Comparison of ENCODE assay signal across 8 cellular contexts in genomic region chr10:12181065-12181775, GRCh38. TPM values are rescaled to one million over a fixed set of nuclear protein-coding genes. Genes with fewer than 3 reads are reported as not detected.
A peak's percentile ranks its signal among the peaks of the same experiment; 100 is the strongest.
DNase-seq lines count a peak whose midpoint lies in the region; ATAC-seq lines count a peak whose summit lies in the region.

No MANE protein-coding gene starts in this region.

- peak overlapping the region; percentile 91 for H3K27ac Mint-ChIP-seq in T-helper 2 cell treated with Interferon-gamma antibody and Interleukin-4, amounts not matched to agents 5 μg/mL and 100 μg/mL, for 36 hours
- peak overlapping the region; percentile 91 for H3K27ac Mint-ChIP-seq in activated naive CD8-positive, alpha-beta T cell treated with anti-CD3 and anti-CD28 coated beads, Interleukin-2, amount 10 ng/mL, durations not matched to agents 7 days and 5 days

- peaks cover 24% of the 10 kb centered on the region for H3K4me1 Mint-ChIP-seq in T-helper 2 cell treated with Interferon-gamma antibody and Interleukin-4, amounts not matched to agents 5 μg/mL and 100 μg/mL, for 36 hours (ENCODE audit: low read depth)
- peaks cover 23% of the 10 kb centered on the region for H3K4me1 Mint-ChIP-seq in activated naive CD8-positive, alpha-beta T cell treated with anti-CD3 and anti-CD28 coated beads, Interleukin-2, amount 10 ng/mL, durations not matched to agents 7 days and 5 days

- no peaks in the 10 kb centered on the region for H3K9me3 Mint-ChIP-seq in T-helper 2 cell treated with Interferon-gamma antibody and Interleukin-4, amounts not matched to agents 5 μg/mL and 100 μg/mL, for 36 hours
- no peaks in the 10 kb centered on the region for H3K9me3 Mint-ChIP-seq in activated naive CD8-positive, alpha-beta T cell treated with anti-CD3 and anti-CD28 coated beads, Interleukin-2, amount 10 ng/mL, durations not matched to agents 7 days and 5 days

- ATAC-seq in GM21737 (IDR thresholded peaks at IDR 0.05; ENCODE audit: unreplicated experiment) (peak; percentile 80), HG03159 (IDR thresholded peaks at IDR 0.05; ENCODE audit: unreplicated experiment) (no peak), left lobe of liver (no peak)
- peak; percentile 100 for ATAC-seq in activated naive CD8-positive, alpha-beta T cell treated with anti-CD3 and anti-CD28 coated beads, Interleukin-2, amount 10 ng/mL, durations not matched to agents 7 days and 5 days (ENCODE audit: low read depth)

- DNase-seq in T-helper 2 cell treated with Interferon-gamma antibody and Interleukin-4, amounts not matched to agents 5 μg/mL and 100 μg/mL, for 36 hours (ENCODE audit: low spot score), result peak; percentile 74
- peak; percentile 64 for DNase-seq in activated naive CD8-positive, alpha-beta T cell treated with anti-CD3 and anti-CD28 coated beads, Interleukin-2, amount 10 ng/mL, durations not matched to agents 7 days and 5 days
- DNase-seq in stimulated activated CD4-positive, alpha-beta T cell treated with anti-CD3 and anti-CD28 coated beads, TNF-alpha, amount 100 ng/mL, for 24 hours (ENCODE audit: low read depth in 3 of 3), result peak; percentile 18 to 60 (median 33)
- DNase-seq in NCI-H2196 treated with DMSO at 0.1 percent for 48 hours (lab: John Stamatoyannopoulos, UW; ENCODE audit: unreplicated experiment), result no peak
- no peak for DNase-seq in AG20443 (ENCODE audit: low spot score)
- no peak for DNase-seq in left lobe of liver (ENCODE audit: low spot score)

- POLR2A ChIA-PET in activated naive CD8-positive, alpha-beta T cell treated with anti-CD3 and anti-CD28 coated beads, Interleukin-2, amount 10 ng/mL, durations not matched to agents 7 days and 5 days (lab: Charles Lee), result interaction anchor here (1.0 kb wide), 1 partner anchor 14 kb away, joined by 3 read pairs; the partner anchor contains the start of genes CDC123 and NUDT5

- H3K36me3 Mint-ChIP-seq in T-helper 2 cell treated with Interferon-gamma antibody and Interleukin-4, amounts not matched to agents 5 μg/mL and 100 μg/mL, for 36 hours (ENCODE audit: low read depth), result peaks cover 61% of the 10 kb centered on the region
- peaks cover 24% of the 10 kb centered on the region for H3K36me3 Mint-ChIP-seq in activated naive CD8-positive, alpha-beta T cell treated with anti-CD3 and anti-CD28 coated beads, Interleukin-2, amount 10 ng/mL, durations not matched to agents 7 days and 5 days

- H3K4me3 Mint-ChIP-seq in T-helper 2 cell treated with Interferon-gamma antibody and Interleukin-4, amounts not matched to agents 5 μg/mL and 100 μg/mL, for 36 hours, result peak overlapping the region; percentile 42
- H3K4me3 Mint-ChIP-seq in activated naive CD8-positive, alpha-beta T cell treated with anti-CD3 and anti-CD28 coated beads, Interleukin-2, amount 10 ng/mL, durations not matched to agents 7 days and 5 days, result peak overlapping the region; percentile 63

- H3K27me3 Mint-ChIP-seq in T-helper 2 cell treated with Interferon-gamma antibody and Interleukin-4, amounts not matched to agents 5 μg/mL and 100 μg/mL, for 36 hours (ENCODE audit: low read depth), result no peaks in the 10 kb centered on the region
- no peaks in the 10 kb centered on the region for H3K27me3 Mint-ChIP-seq in activated naive CD8-positive, alpha-beta T cell treated with anti-CD3 and anti-CD28 coated beads, Interleukin-2, amount 10 ng/mL, durations not matched to agents 7 days and 5 days

RNA-seq across cellular contexts. Expression of gene NUDT5, which starts 14.5 kb away (rescaled TPM):
- total RNA-seq in activated naive CD8-positive, alpha-beta T cell treated with anti-CD3 and anti-CD28 coated beads, Interleukin-2, amount 10 ng/mL, durations not matched to agents 7 days and 5 days, result 10 to 100 TPM; 71.4 to 74.8 TPM
- total RNA-seq in left lobe of liver, result 57.9 TPM

RNA-seq across cellular contexts. Expression of gene CDC123, which starts 14.8 kb away (rescaled TPM):
- total RNA-seq in activated naive CD8-positive, alpha-beta T cell treated with anti-CD3 and anti-CD28 coated beads, Interleukin-2, amount 10 ng/mL, durations not matched to agents 7 days and 5 days, result 10 to 100 TPM; 56.7 to 69.2 TPM
- total RNA-seq in left lobe of liver, result 23.9 TPM

RNA-seq across cellular contexts. Expression of gene SEC61A2, which starts 51.7 kb away (rescaled TPM):
- 10 to 100 TPM; 13.2 to 14.5 TPM for total RNA-seq in activated naive CD8-positive, alpha-beta T cell treated with anti-CD3 and anti-CD28 coated beads, Interleukin-2, amount 10 ng/mL, durations not matched to agents 7 days and 5 days
- total RNA-seq in left lobe of liver, result 6.2 TPM

Comparison
In these comparisons a context has a peak if more than half of its experiments do, and no peak if none do; other contexts are left out.
1. ATAC-seq: peak in GM21737 (single experiment) and activated naive CD8-positive, alpha-beta T cell treated with anti-CD3 and anti-CD28 coated beads, Interleukin-2, amount 10 ng/mL, durations not matched to agents 7 days and 5 days (single experiment); none in HG03159 (single experiment) and left lobe of liver (single experiment).
2. DNase-seq: peak in T-helper 2 cell treated with Interferon-gamma antibody and Interleukin-4, amounts not matched to agents 5 μg/mL and 100 μg/mL, for 36 hours (single experiment), activated naive CD8-positive, alpha-beta T cell treated with anti-CD3 and anti-CD28 coated beads, Interleukin-2, amount 10 ng/mL, durations not matched to agents 7 days and 5 days (single experiment) and stimulated activated CD4-positive, alpha-beta T cell treated with anti-CD3 and anti-CD28 coated beads, TNF-alpha, amount 100 ng/mL, for 24 hours (3 of 3); none in NCI-H2196 treated with DMSO at 0.1 percent for 48 hours (single experiment), AG20443 (single experiment) and left lobe of liver (single experiment).